Comparison of ENCODE assay signal across 10 cellular contexts in the genomic region with DNA sequence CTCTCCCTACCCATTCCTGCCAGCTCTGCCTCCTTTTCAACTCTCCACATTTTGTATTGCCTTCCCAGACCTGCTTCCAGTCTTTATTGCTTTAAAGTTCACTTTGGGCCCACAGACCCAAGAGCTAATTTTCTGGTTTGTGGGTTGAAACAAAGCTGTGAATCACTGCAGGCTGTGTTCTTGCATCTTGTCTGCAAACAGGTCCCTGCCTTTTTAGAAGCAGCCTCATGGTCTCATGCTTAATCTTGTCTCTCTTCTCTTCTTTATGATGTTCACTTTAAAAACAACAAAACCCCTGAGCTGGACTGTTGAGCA. TPM values are rescaled to one million over a fixed set of nuclear protein-coding genes. Genes with fewer than 3 reads are reported as not detected.
DNase-seq lines count a peak whose midpoint lies in the region; TF ChIP-seq lines count a peak whose summit lies in the region.
"Had no signal": no experiment of that assay in that cellular context is flagged by ENCODE, and none has a peak within 500 bp of the region (broad histone marks: within the 10 kb centered on the region; RNA-seq: fewer than 3 reads in every experiment).

No MANE protein-coding gene starts in this region.

- H3K4me2 ChIP-seq in KMS-11: peak overlapping the region; percentile 100

- H3K79me2 ChIP-seq in KMS-11 (ENCODE audit: insufficient read depth, low read depth): peaks cover 61% of the 10 kb centered on the region

- TF ChIP-seq CTCF in CD14-positive monocyte (IDR thresholded peaks at IDR 0.05) (no peak), KMS-11 (conservative IDR thresholded peaks at IDR 0.05; ENCODE audit: low read depth, low read length) (no peak)

- H3K27ac ChIP-seq in KMS-11 (peak overlapping the region; percentile 60), cingulate gyrus (ENCODE audit: low read depth, low read length) (peak overlapping the region; percentile 70)

- H3K9ac ChIP-seq in KMS-11: peak overlapping the region; percentile 87; the same call in 1 of the 2 replicates

- DNase-seq in CD14-positive monocyte (ENCODE audit: low spot score): no peak
- no peak for DNase-seq in anterior cingulate cortex (lab: John Stamatoyannopoulos, UW)
- DNase-seq in effector CD4-positive, alpha-beta T cell: no peak
- DNase-seq in stimulated activated CD4-positive, alpha-beta T cell treated with anti-CD3 and anti-CD28 coated beads, Interleukin-15, amount 100 ng/mL, for 24 hours: no peak
- DNase-seq in glomerular visceral epithelial cell (ENCODE audit: extremely low spot score): no peak
- DNase-seq: NCI-H146, SW 1271 had no signal

- H3K27me3 Mint-ChIP-seq in CD14-positive monocyte (ENCODE audit: low read depth in 3 of 3): peaks cover 0 to 4% (median 1%) of the 10 kb centered on the region in 3 donors

- H3K27me3 ChIP-seq in KMS-11 (ENCODE audit: insufficient read depth, low read depth) (no peaks in the 10 kb centered on the region), neuron (ENCODE audit: insufficient read depth, low read length) (peaks cover 2% of the 10 kb centered on the region)

- H3K36me3 ChIP-seq in KMS-11 (ENCODE audit: insufficient read depth): peaks cover 30% of the 10 kb centered on the region; the same call in 1 of the 2 replicates
- H3K36me3 ChIP-seq in neuron (ENCODE audit: insufficient read depth, low read length): peaks cover 6% of the 10 kb centered on the region

- H2AFZ ChIP-seq in KMS-11 (ENCODE audit: low read depth) (no peak overlapping the region), neuron (ENCODE audit: low read depth, low read length) (no peak overlapping the region)

- peaks cover 57 to 64% of the 10 kb centered on the region in 2 donors for H3K36me3 Mint-ChIP-seq in CD14-positive monocyte

- H3K9me3 Mint-ChIP-seq in CD14-positive monocyte: peaks cover 0 to 5% (median 1%) of the 10 kb centered on the region in 7 donors

- peaks cover 69% of the 10 kb centered on the region for H3K4me1 Mint-ChIP-seq in CD14-positive monocyte

- H3K4me3 ChIP-seq in KMS-11 (IDR thresholded peaks at IDR 0.05; ENCODE audit: insufficient read depth, low read depth, low read length) (no peak overlapping the region), neuron (ENCODE audit: low read length) (peak overlapping the region; percentile 96)

- intact Hi-C loops in CD14-positive monocyte (cut with micrococcal nuclease): loop anchor here in 1 of 2 donors (5.0 kb wide), 2 partner anchors 33 to 37 kb away; no protein-coding TSS in a partner anchor

- H3K4me1 ChIP-seq in KMS-11 (ENCODE audit: low read depth, poor library complexity, severe bottlenecking): peaks cover 63% of the 10 kb centered on the region
- peaks cover 41% of the 10 kb centered on the region for H3K4me1 ChIP-seq in neuron (ENCODE audit: insufficient read depth, low read length)

- peak overlapping the region; percentile 13 to 74 (median 49) for H3K27ac Mint-ChIP-seq in CD14-positive monocyte

- H3K9me3 ChIP-seq in neuron (ENCODE audit: low read length): no peaks in the 10 kb centered on the region

- peaks cover 41% of the 10 kb centered on the region for H4K20me1 ChIP-seq in KMS-11 (ENCODE audit: insufficient read depth)

- peak overlapping the region; percentile 93 to 100 for H3K4me3 Mint-ChIP-seq in CD14-positive monocyte

RNA-seq across cellular contexts. Expression of gene BTG2, which starts 3.8 kb away (rescaled TPM):
- polyA plus RNA-seq in CD14-positive monocyte: 100 to 1,000 TPM; 293 to 483 TPM

RNA-seq across cellular contexts. Expression of gene FMOD, which starts 41.9 kb away (rescaled TPM):
- not detected for polyA plus RNA-seq in CD14-positive monocyte
